Comparison of ENCODE assay signal across 1 cellular context in genomic region chr14:94173885-94174621, GRCh38.
TF ChIP-seq lines count a peak whose summit lies in the region.

A gene with protein sequence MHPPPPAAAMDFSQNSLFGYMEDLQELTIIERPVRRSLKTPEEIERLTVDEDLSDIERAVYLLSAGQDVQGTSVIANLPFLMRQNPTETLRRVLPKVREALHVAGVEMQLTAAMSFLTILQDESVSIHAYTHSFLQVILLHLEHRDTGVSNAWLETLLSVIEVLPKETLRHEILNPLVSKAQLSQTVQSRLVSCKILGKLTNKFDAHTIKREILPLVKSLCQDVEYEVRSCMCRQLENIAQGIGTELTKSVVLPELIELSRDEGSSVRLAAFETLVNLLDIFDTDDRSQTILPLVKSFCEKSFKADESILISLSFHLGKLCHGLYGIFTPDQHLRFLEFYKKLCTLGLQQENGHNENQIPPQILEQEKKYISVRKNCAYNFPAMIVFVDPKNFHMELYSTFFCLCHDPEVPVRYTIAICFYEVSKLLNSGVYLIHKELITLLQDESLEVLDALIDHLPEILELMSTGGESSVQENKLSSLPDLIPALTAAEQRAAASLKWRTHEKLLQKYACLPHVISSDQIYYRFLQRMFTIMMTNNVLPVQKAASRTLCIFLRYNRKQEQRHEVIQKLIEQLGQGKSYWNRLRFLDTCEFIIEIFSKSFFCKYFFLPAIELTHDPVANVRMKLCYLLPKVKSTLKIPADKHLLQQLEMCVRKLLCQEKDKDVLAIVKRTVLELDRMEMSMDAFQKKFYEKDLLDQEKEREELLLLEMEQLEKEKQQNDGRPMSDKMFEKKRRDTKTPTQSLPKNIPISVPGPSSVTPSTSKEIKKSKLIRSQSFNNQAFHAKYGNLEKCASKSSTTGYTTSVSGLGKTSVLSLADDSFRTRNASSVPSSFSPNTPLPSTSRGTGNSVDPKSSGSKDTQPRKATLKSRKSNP (plus strand): TSS chr14:94174322. CDS start chr14:94174466, 144 bp downstream.

TF ChIP-seq in H1, 55 proteins besides CTCF, POLR2A, EP300 and RAD21:
- TF ChIP-seq SAP30 (IDR thresholded peaks at IDR 0.05; ENCODE audit: insufficient read depth, insufficient replicate concordance, low read length) (no peak), CHD2 (IDR thresholded peaks at IDR 0.05; ENCODE audit: low read length) (no peak), RBBP5 (IDR thresholded peaks at IDR 0.05; ENCODE audit: borderline replicate concordance, low read depth, low read length) (no peak; the same call in 1 of the 2 replicates), JUND (IDR thresholded peaks at IDR 0.05; ENCODE audit: low read length) (no peak), PHF8 (conservative IDR thresholded peaks at IDR 0.05; ENCODE audit: low read depth, low read length) (peak; percentile 45; the same call in 1 of the 2 replicates), NRF1 (IDR thresholded peaks at IDR 0.05; ENCODE audit: low read depth, low read length) (peak; percentile 53), TCF12 (IDR thresholded peaks at IDR 0.05; ENCODE audit: low read depth, low read length) (no peak), TBP (IDR thresholded peaks at IDR 0.05; ENCODE audit: low read depth, low read length) (peak; percentile 21; the same call in 1 of the 2 replicates), CTBP2 (IDR thresholded peaks at IDR 0.05; ENCODE audit: borderline replicate concordance, insufficient read depth, insufficient read length, low read length) (no peak), MAFK (IDR thresholded peaks at IDR 0.05; ENCODE audit: low read depth, low read length) (no peak), CREB1 (IDR thresholded peaks at IDR 0.05) (0 out of 2 replicates have a peak, but pooled peaks have one; percentile 37), CHD7 (IDR thresholded peaks at IDR 0.05; ENCODE audit: insufficient replicate concordance, low read length) (no peak), SIN3A (conservative IDR thresholded peaks at IDR 0.05 in 1 of 2, IDR thresholded peaks at IDR 0.05 in 1 of 2; ENCODE audit: low read depth in 1 of 2, low read length in 2 of 2) (no peak; a peak in 1 of 4 replicates), ZNF274 (IDR thresholded peaks at IDR 0.05; ENCODE audit: borderline replicate concordance, extremely low read depth, low read length) (no peak), HDAC6 (IDR thresholded peaks at IDR 0.05; ENCODE audit: low read depth, low read length) (no peak), SIRT6 (IDR thresholded peaks at IDR 0.05; ENCODE audit: low read length) (no peak), CBX5 (IDR thresholded peaks at IDR 0.05; ENCODE audit: low read depth, low read length) (no peak), TAF7 (optimal IDR thresholded peaks at IDR 0.05; ENCODE audit: borderline replicate concordance, low read depth, low read length) (peak; percentile 62), CHD1 (IDR thresholded peaks at IDR 0.05; ENCODE audit: low read depth, low read length) (no peak), SP4 (IDR thresholded peaks at IDR 0.05; ENCODE audit: low read length) (no peak), EZH2 (IDR thresholded peaks at IDR 0.05; ENCODE audit: low read depth, low read length, severe bottlenecking) (no peak), TEAD4 (IDR thresholded peaks at IDR 0.05; ENCODE audit: low read depth, low read length) (no peak), ASH2L (IDR thresholded peaks at IDR 0.05; ENCODE audit: low read length) (no peak), SRF (IDR thresholded peaks at IDR 0.05; ENCODE audit: low read depth, low read length) (no peak), GTF2F1 (IDR thresholded peaks at IDR 0.05; ENCODE audit: borderline replicate concordance, low read depth, low read length) (no peak), BCL11A (IDR thresholded peaks at IDR 0.05; ENCODE audit: low read depth in 2 of 2, low read length in 2 of 2) (no peak), RFX5 (IDR thresholded peaks at IDR 0.05; ENCODE audit: borderline replicate concordance, low read depth, low read length) (no peak), KDM4A (IDR thresholded peaks at IDR 0.05; ENCODE audit: low read depth, low read length, severe bottlenecking) (peak; percentile 63), GABPA (IDR thresholded peaks at IDR 0.05; ENCODE audit: borderline replicate concordance, insufficient read depth, low read length) (no peak), BACH1 (IDR thresholded peaks at IDR 0.05; ENCODE audit: low read length) (no peak)
- TF ChIP-seq, protein P1, sequence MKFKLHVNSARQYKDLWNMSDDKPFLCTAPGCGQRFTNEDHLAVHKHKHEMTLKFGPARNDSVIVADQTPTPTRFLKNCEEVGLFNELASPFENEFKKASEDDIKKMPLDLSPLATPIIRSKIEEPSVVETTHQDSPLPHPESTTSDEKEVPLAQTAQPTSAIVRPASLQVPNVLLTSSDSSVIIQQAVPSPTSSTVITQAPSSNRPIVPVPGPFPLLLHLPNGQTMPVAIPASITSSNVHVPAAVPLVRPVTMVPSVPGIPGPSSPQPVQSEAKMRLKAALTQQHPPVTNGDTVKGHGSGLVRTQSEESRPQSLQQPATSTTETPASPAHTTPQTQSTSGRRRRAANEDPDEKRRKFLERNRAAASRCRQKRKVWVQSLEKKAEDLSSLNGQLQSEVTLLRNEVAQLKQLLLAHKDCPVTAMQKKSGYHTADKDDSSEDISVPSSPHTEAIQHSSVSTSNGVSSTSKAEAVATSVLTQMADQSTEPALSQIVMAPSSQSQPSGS (IDR thresholded peaks at IDR 0.05; ENCODE audit: low read length) = no peak
- TF ChIP-seq, protein P2, sequence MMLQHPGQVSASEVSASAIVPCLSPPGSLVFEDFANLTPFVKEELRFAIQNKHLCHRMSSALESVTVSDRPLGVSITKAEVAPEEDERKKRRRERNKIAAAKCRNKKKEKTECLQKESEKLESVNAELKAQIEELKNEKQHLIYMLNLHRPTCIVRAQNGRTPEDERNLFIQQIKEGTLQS (IDR thresholded peaks at IDR 0.05; ENCODE audit: insufficient read depth, low read depth, low read length) = no peak
